1 cellular context compared by ENCODE assay signal in genomic region chr15:65883571-65883970, GRCh38.
A peak's percentile ranks its signal among the peaks of the same experiment; 100 is the strongest.
TF ChIP-seq lines count a peak whose summit lies in the region.

No MANE protein-coding gene starts in this region.

TF ChIP-seq in H1, 55 proteins besides CTCF, POLR2A, EP300 and RAD21:
- TF ChIP-seq POLR2AphosphoS5 (IDR thresholded peaks at IDR 0.05; ENCODE audit: low read depth, low read length) (peak; percentile 64; the same call in 1 of the 2 replicates), TBP (IDR thresholded peaks at IDR 0.05; ENCODE audit: low read depth, low read length) (no peak)
TF ChIP-seq in H1: peak in this region for 1.
